Comparison of ENCODE assay signal across 1 cellular context in genomic region chr4:102715057-102715456, GRCh38.
TF ChIP-seq lines count a peak whose summit lies in the region.

No MANE protein-coding gene starts in this region.

TF ChIP-seq in WTC11, 78 proteins besides CTCF, POLR2A, EP300 and RAD21 (continued from another document):
- no peak for TF ChIP-seq AR (CRISPR knock-in tag; IDR thresholded peaks at IDR 0.05)
